ENCODE assay signal across 9 cellular contexts in the genomic region with DNA sequence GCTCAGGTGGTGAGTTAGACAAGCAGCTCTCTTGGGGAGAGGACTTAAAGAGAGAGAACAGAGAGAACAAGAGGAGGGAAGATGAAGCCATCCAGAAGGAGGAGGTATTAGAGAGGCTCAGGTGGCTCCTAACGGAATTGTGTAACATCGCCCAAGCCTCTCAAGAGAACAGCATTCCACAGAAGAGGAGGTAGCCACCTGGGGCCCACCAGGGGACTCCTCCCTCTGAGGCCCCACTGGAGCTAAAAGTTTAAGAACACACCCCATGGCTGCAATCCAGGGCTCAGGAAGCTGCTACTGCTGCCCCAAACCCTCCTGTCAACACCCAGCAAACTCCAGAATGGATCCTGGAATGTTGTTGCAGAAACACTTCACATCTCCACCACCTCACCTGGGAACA. TPM values are rescaled to one million over a fixed set of nuclear protein-coding genes. Genes with fewer than 3 reads are reported as not detected.
"Had no signal": no experiment of that assay in that cellular context is flagged by ENCODE, and none has a peak within 500 bp of the region (broad histone marks: within the 10 kb centered on the region; RNA-seq: fewer than 3 reads in every experiment).

No MANE protein-coding gene starts in this region.

- H3K36me3 ChIP-seq: HAP-1 had no signal

- H3K27ac Mint-ChIP-seq: HFFc6 had no signal

- ATAC-seq: HCT116, K562 had no signal

- H3K4me3 ChIP-seq: GM23248, HAP-1, K562 had no signal

- H3K27ac ChIP-seq: GM23248, HL-60 had no signal

- H3K9me3 ChIP-seq: HAP-1 had no signal

- H3K4me3 Mint-ChIP-seq: HFFc6 had no signal

- H3K4me1 ChIP-seq: HAP-1 had no signal

- DNase-seq: GM23248, GOT3, H7, HFFc6, IMR-90 had no signal

RNA-seq across cellular contexts. Expression of gene MDFI, which starts 23.6 kb away (rescaled TPM):
- total RNA-seq: GM23248, K562 had no signal
